8 cellular contexts compared by ENCODE assay signal in genomic region chr2:110115291-110116032, GRCh38. TPM values are rescaled to one million over a fixed set of nuclear protein-coding genes. Genes with fewer than 3 reads are reported as not detected.
A peak's percentile ranks its signal among the peaks of the same experiment; 100 is the strongest.
DNase-seq lines count a peak whose midpoint lies in the region; ATAC-seq, FAIRE-seq and TF ChIP-seq lines count a peak whose summit lies in the region.

Gene MALL, minus strand, starts transcription at chr2:110115822. Its CDS starts 30 bp downstream, at chr2:110115792.

- H3K9me3 ChIP-seq in body of pancreas (no peaks in the 10 kb centered on the region), keratinocyte (ENCODE audit: control insufficient read depth, low read depth, low read length) (no peaks in the 10 kb centered on the region)

- H3K27me3 ChIP-seq in body of pancreas (no peaks in the 10 kb centered on the region), keratinocyte (ENCODE audit: control insufficient read depth, extremely low read depth, insufficient read depth, low read length) (no peaks in the 10 kb centered on the region)

- peaks cover 49% of the 10 kb centered on the region for H3K79me2 ChIP-seq in keratinocyte (ENCODE audit: control insufficient read depth, insufficient read depth, low read length)

- H3K4me1 ChIP-seq in body of pancreas, result peaks cover 13% of the 10 kb centered on the region
- H3K4me1 ChIP-seq in keratinocyte (ENCODE audit: control insufficient read depth, extremely low read depth, insufficient read depth, low read length), result peaks cover 24% of the 10 kb centered on the region

- peak within 1 kb of the TSS; percentile 99 for H3K4me2 ChIP-seq in keratinocyte (ENCODE audit: control insufficient read depth, extremely low read depth, insufficient read depth, low read depth, low read length)

- peak within 1 kb of the TSS in 3 of 4 donors; percentile 6 to 41 (median 15) for H3K27ac ChIP-seq in body of pancreas
- H3K27ac ChIP-seq in keratinocyte (ENCODE audit: control insufficient read depth, insufficient read depth, low read length), result peak within 1 kb of the TSS; percentile 80

- FAIRE-seq in keratinocyte (lab: Jason Lieb, UNC), result no peak

- CTCF ChIA-PET in activated naive CD4-positive, alpha-beta T cell treated with anti-CD3 and anti-CD28 coated beads for 36 hours (lab: Charles Lee), result interaction anchor here (0.7 to 1.3 kb wide), 5 partner anchors 16 to 1822 kb away, joined by 3 to 4 read pairs (median 3); no protein-coding TSS in a partner anchor

- H3K4me1 Mint-ChIP-seq in activated naive CD4-positive, alpha-beta T cell treated with anti-CD3 and anti-CD28 coated beads for 36 hours (ENCODE audit: low read depth), result peaks cover 2% of the 10 kb centered on the region

- peak; percentile 55 for DNase-seq in HuH-7 (ENCODE audit: low spot score)
- peak in 3 of 4 donors; percentile 34 to 56 (median 53) for DNase-seq in body of pancreas
- DNase-seq in keratinocyte (ENCODE audit: low read depth, low spot score), result no peak
- no peak for DNase-seq in stimulated activated naive CD8-positive, alpha-beta T cell treated with anti-CD3 and anti-CD28 coated beads, Interleukin-15, Interleukin-2, amounts not matched to agents 100 U/mL and 50 U/mL, for 24 hours
- DNase-seq in GM20000 (ENCODE audit: low spot score), result no peak
- no peak for DNase-seq in activated naive CD4-positive, alpha-beta T cell treated with anti-CD3 and anti-CD28 coated beads for 36 hours

- H4K20me1 ChIP-seq in keratinocyte (ENCODE audit: control insufficient read depth, extremely low read depth, insufficient read depth, low read length), result no peaks in the 10 kb centered on the region

- intact Hi-C loops in body of pancreas (cut with DNase I), result no loop called here
- intact Hi-C loops in activated naive CD4-positive, alpha-beta T cell treated with anti-CD3 and anti-CD28 coated beads for 36 hours (cut with micrococcal nuclease), result no loop called here

- TF ChIP-seq CTCF in body of pancreas (IDR thresholded peaks at IDR 0.05), result no peak
- TF ChIP-seq CTCF in keratinocyte (optimal IDR thresholded peaks at IDR 0.05 in 1 of 3, IDR thresholded peaks at IDR 0.05 in 1 of 3, conservative IDR thresholded peaks at IDR 0.05 in 1 of 3; ENCODE audit: extremely low read depth in 1 of 3, insufficient read depth in 2 of 3, low read length in 3 of 3), result no peak
- TF ChIP-seq CTCF in GM20000 (IDR thresholded peaks at IDR 0.05; ENCODE audit: extremely low read depth, missing control alignments), result no peak

- dilution Hi-C loops in keratinocyte (cut with MboI; ENCODE audit: extremely low pct_ligation_motif_present, low sequenced_read_pairs), result no loop called here

- H3K36me3 Mint-ChIP-seq in activated naive CD4-positive, alpha-beta T cell treated with anti-CD3 and anti-CD28 coated beads for 36 hours (ENCODE audit: low read depth), result no peaks in the 10 kb centered on the region

- H2AFZ ChIP-seq in keratinocyte (ENCODE audit: control insufficient read depth, low read length), result peak within 1 kb of the TSS; percentile 79

- WGBS in body of pancreas, 2 donors, result 7 to 10% methylated on average over 37 to 62 of the region's 62 CpGs

- no peak within 1 kb of the TSS for H3K27ac Mint-ChIP-seq in activated naive CD4-positive, alpha-beta T cell treated with anti-CD3 and anti-CD28 coated beads for 36 hours

- H3K36me3 ChIP-seq in body of pancreas (replicated peaks in 1 of 2; ENCODE audit: insufficient read depth in 1 of 2, low read depth in 2 of 2) (no peaks in the 10 kb centered on the region), keratinocyte (ENCODE audit: control insufficient read depth in 2 of 2, extremely low read depth in 1 of 2, insufficient read depth in 2 of 2, low read length in 2 of 2) (no peaks in the 10 kb centered on the region)

- H3K27me3 Mint-ChIP-seq in activated naive CD4-positive, alpha-beta T cell treated with anti-CD3 and anti-CD28 coated beads for 36 hours (ENCODE audit: low read depth), result peaks cover 73% of the 10 kb centered on the region

- peak within 1 kb of the TSS; percentile 86 for H3K9ac ChIP-seq in keratinocyte (ENCODE audit: control insufficient read depth, extremely low read depth, insufficient read depth, low read length)

- H3K9me1 ChIP-seq in keratinocyte (ENCODE audit: control insufficient read depth, extremely low read depth, insufficient read depth, low read length), result no peaks in the 10 kb centered on the region

- no peaks in the 10 kb centered on the region for H3K9me3 Mint-ChIP-seq in activated naive CD4-positive, alpha-beta T cell treated with anti-CD3 and anti-CD28 coated beads for 36 hours

- H3K4me3 ChIP-seq in body of pancreas (no peak within 1 kb of the TSS), keratinocyte (ENCODE audit: control insufficient read depth in 2 of 3, extremely low read depth in 1 of 3, insufficient read depth in 2 of 3, low read depth in 1 of 3, low read length in 3 of 3) (peak within 1 kb of the TSS; percentile 81 to 88 (median 81))

- TF ChIP-seq POLR2A in body of pancreas (IDR thresholded peaks at IDR 0.05), result no peak

- H3K4me3 Mint-ChIP-seq in activated naive CD4-positive, alpha-beta T cell treated with anti-CD3 and anti-CD28 coated beads for 36 hours, result no peak within 1 kb of the TSS

- peak; percentile 70 for ATAC-seq in body of pancreas
- peak; percentile 57 for ATAC-seq in stimulated activated naive CD8-positive, alpha-beta T cell treated with anti-CD3 and anti-CD28 coated beads, Interleukin-15, Interleukin-2, amounts not matched to agents 100 U/mL and 50 U/mL, for 24 hours
- no peak for ATAC-seq in HG03460 (IDR thresholded peaks at IDR 0.05; ENCODE audit: unreplicated experiment)
- ATAC-seq in GM19324 (IDR thresholded peaks at IDR 0.05; ENCODE audit: low FRiP score, unreplicated experiment), result no peak

RNA-seq across cellular contexts. Expression of gene MALL, which starts in this region (rescaled TPM):
- 10 to 100 TPM in 1 of 2 donors, 1 to 10 TPM in 1; 6.6 to 10.4 TPM for total RNA-seq in body of pancreas
- polyA plus RNA-seq in keratinocyte, result 11.1 to 80.8 TPM (median 29.0 TPM) in 3 replicates
- 7.6 TPM for polyA plus RNA-seq in keratinocyte (2011; ENCODE audit: low read depth)
- 37.5 and 48.1 TPM in 2 replicates for polyA plus RNA-seq in keratinocyte (2011; cell fraction: cytosol; rRNA removed)
- polyA plus RNA-seq in keratinocyte (2011; cell fraction: nucleus; rRNA removed), result 22.1 and 22.4 TPM in 2 replicates
- polyA plus RNA-seq in keratinocyte (2012; ENCODE audit: low replicate concordance), result 66.5 and 66.8 TPM in 2 replicates
- polyA minus RNA-seq in keratinocyte, result 12.4 to 62.5 TPM (median 24.6 TPM) in 3 replicates
- polyA minus RNA-seq in keratinocyte (2011; cell fraction: cytosol; rRNA and poly(A)+ RNA removed), result 25.9 TPM
- polyA minus RNA-seq in keratinocyte (2011; cell fraction: nucleus; rRNA and poly(A)+ RNA removed), result 7.0 and 8.2 TPM in 2 replicates
- total RNA-seq in activated naive CD4-positive, alpha-beta T cell treated with anti-CD3 and anti-CD28 coated beads for 36 hours, result under 1 TPM; 0.17 to 0.38 TPM

Comparison
In these comparisons a context has a peak if more than half of its experiments do, and no peak if none do; other contexts are left out.
1. RNA of gene MALL (total RNA-seq): 6.6 to 10.4 TPM in body of pancreas; 0.17 to 0.38 TPM in activated naive CD4-positive, alpha-beta T cell treated with anti-CD3 and anti-CD28 coated beads for 36 hours; every median in the first group is over 4 times any median in the second.
2. DNase-seq: peak in HuH-7 (single experiment) and body of pancreas (3 of 4); none in keratinocyte (single experiment), stimulated activated naive CD8-positive, alpha-beta T cell treated with anti-CD3 and anti-CD28 coated beads, Interleukin-15, Interleukin-2, amounts not matched to agents 100 U/mL and 50 U/mL, for 24 hours (single experiment), GM20000 (single experiment) and activated naive CD4-positive, alpha-beta T cell treated with anti-CD3 and anti-CD28 coated beads for 36 hours (single experiment).
3. ATAC-seq: peak in body of pancreas (single experiment) and stimulated activated naive CD8-positive, alpha-beta T cell treated with anti-CD3 and anti-CD28 coated beads, Interleukin-15, Interleukin-2, amounts not matched to agents 100 U/mL and 50 U/mL, for 24 hours (single experiment); none in HG03460 (single experiment) and GM19324 (single experiment).
4. H3K4me3 ChIP-seq: peak in keratinocyte (3 of 3); none in body of pancreas (0 of 2).